12 cellular contexts compared by ENCODE assay signal in the genomic region with DNA sequence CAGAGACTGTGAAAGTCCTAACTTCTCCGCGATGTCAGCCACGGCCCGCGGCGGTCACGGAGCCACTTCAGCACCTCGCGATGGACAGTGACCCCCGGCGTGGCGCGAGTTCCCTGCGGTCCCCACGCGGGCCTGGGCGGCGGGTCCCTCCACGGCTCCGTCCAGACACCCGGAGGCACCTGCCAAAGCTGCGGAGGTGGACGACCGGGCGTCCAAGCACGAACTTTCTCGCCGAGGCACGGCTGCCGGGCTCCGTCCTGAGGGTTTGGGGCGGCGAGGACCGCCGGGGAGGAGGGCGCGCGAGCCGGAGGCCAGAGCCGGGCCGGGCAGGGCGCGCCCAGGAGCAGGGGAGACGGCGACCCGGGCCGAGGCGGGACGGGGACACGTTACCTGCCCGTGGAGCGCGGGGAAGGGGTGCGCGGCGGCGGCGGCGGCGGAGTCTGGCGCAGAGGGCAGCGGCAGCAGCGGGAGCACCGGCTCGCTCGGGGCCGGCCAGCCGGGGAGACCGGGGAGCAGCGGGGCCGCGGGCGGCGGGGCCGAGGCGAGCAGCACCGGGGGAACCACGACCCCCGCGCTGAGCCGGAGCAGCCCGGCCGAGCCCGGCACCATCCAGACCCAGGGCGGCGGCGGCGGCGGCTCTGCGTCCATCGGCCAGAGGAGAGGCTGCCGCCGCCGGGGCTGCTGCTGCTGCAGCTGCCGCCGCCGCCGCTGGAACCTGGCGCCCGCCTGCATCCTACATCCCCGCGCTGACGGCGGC. TPM values are rescaled to one million over a fixed set of nuclear protein-coding genes. Genes with fewer than 3 reads are reported as not detected.
DNase-seq lines count a peak whose midpoint lies in the region; ATAC-seq, FAIRE-seq and TF ChIP-seq lines count a peak whose summit lies in the region.
"Had no signal": no experiment of that assay in that cellular context is flagged by ENCODE, and none has a peak within 500 bp of the region (broad histone marks: within the 10 kb centered on the region; RNA-seq: fewer than 3 reads in every experiment).

No MANE protein-coding gene starts in this region.

- CTCF ChIA-PET in GM12878 (lab: Yijun Ruan, JAX): no interaction called here

- no peak overlapping the region for H4K8ac ChIP-seq in mesenchymal stem cell (ENCODE audit: low read length)

- TF ChIP-seq POLR2A in GM12878 (IDR thresholded peaks at IDR 0.05; ENCODE audit: low read depth, low read length): no peak

- H4K20me1 ChIP-seq in GM12878 (ENCODE audit: control insufficient read depth, insufficient read depth): no peaks in the 10 kb centered on the region

- H3K9me3 ChIP-seq in left ventricle myocardium inferior (replicated peaks) (no peaks in the 10 kb centered on the region), GM12878 (replicated peaks; ENCODE audit: control insufficient read depth, insufficient read depth, low read length) (no peaks in the 10 kb centered on the region; the same call in 1 of the 3 replicates), mesenchymal stem cell (ENCODE audit: control insufficient read depth, low read length) (no peaks in the 10 kb centered on the region)
- H3K9me3 ChIP-seq: adrenal gland had no signal

- H3K36me3 ChIP-seq in left ventricle myocardium inferior (no peaks in the 10 kb centered on the region), GM12878 (ENCODE audit: control insufficient read depth in 2 of 2, insufficient read depth in 2 of 2, low read length in 1 of 2) (no peaks in the 10 kb centered on the region), mesenchymal stem cell (ENCODE audit: control insufficient read depth in 1 of 2, insufficient read depth in 2 of 2, low read depth in 1 of 2, low read length in 2 of 2) (no peaks in the 10 kb centered on the region)
- H3K36me3 ChIP-seq: adrenal gland had no signal

- no peak overlapping the region for H3K18ac ChIP-seq in mesenchymal stem cell (ENCODE audit: low read depth in 1 of 2, low read length in 2 of 2)

- no peak overlapping the region for H2BK120ac ChIP-seq in mesenchymal stem cell (ENCODE audit: low read depth, low read length)

- H3K9me3 Mint-ChIP-seq in type B pancreatic cell: no peaks in the 10 kb centered on the region
- H3K9me3 Mint-ChIP-seq: activated CD8-positive, alpha-beta T cell treated with anti-CD3 and anti-CD28 coated beads for 36 hours; CD4-positive, alpha-beta T cell had no signal

- no peak overlapping the region for H2BK15ac ChIP-seq in mesenchymal stem cell (ENCODE audit: low read depth, poor library complexity, severe bottlenecking)

- no peak overlapping the region for H3K27ac ChIP-seq in left ventricle myocardium inferior (replicated peaks)
- H3K27ac ChIP-seq in GM12878 (ENCODE audit: control insufficient read depth, insufficient read depth): no peak overlapping the region
- H3K27ac ChIP-seq in mesenchymal stem cell (ENCODE audit: low read length, poor library complexity, severe bottlenecking): no peak overlapping the region

- H2BK12ac ChIP-seq in mesenchymal stem cell (ENCODE audit: low read length in 2 of 2): no peak overlapping the region

- no peaks in the 10 kb centered on the region for H3K36me3 Mint-ChIP-seq in type B pancreatic cell

- no peak overlapping the region for H3K4ac ChIP-seq in mesenchymal stem cell (ENCODE audit: low read depth in 1 of 2, low read length in 2 of 2)

- H3K4me3 ChIP-seq in left ventricle myocardium inferior (peak overlapping the region; percentile 14), GM12878 (no peak overlapping the region), mesenchymal stem cell (ENCODE audit: insufficient read depth in 1 of 2, low read depth in 1 of 2, low read length in 2 of 2) (peak overlapping the region in 1 of 2 experiments; percentile 31)

- DNase-seq in left ventricle myocardium inferior: no peak
- no peak for DNase-seq in cardiac septum (ENCODE audit: low spot score)
- DNase-seq in GM12878 (ENCODE audit: low read depth, low spot score): no peak
- no peak for DNase-seq in mesenchymal stem cell
- no peak for DNase-seq in type B pancreatic cell (ENCODE audit: extremely low spot score, unreplicated experiment)
- DNase-seq in NCI-H510A treated with DMSO at 0.1 percent for 48 hours (lab: John Stamatoyannopoulos, UW): no peak
- DNase-seq: CD4-positive, alpha-beta T cell had no signal

- POLR2A ChIA-PET in GM12878 (lab: Charles Lee): no interaction called here

- H3K27me3 Mint-ChIP-seq in type B pancreatic cell: peaks cover 48% of the 10 kb centered on the region

- RAD21 ChIA-PET in GM12878 (lab: Charles Lee; ENCODE audit: unreplicated experiment): no interaction called here

- no peaks in the 10 kb centered on the region for H3K79me1 ChIP-seq in mesenchymal stem cell (replicated peaks; ENCODE audit: low read length, poor library complexity, severe bottlenecking)

- H3K23ac ChIP-seq in mesenchymal stem cell (ENCODE audit: low read length in 2 of 2): no peak overlapping the region

- TF ChIP-seq CTCF in left ventricle myocardium inferior (IDR thresholded peaks at IDR 0.05; ENCODE audit: borderline replicate concordance) (no peak), GM12878 (IDR thresholded peaks at IDR 0.05 in 2 of 3, conservative IDR thresholded peaks at IDR 0.05 in 1 of 3; ENCODE audit: control insufficient read depth in 2 of 3, extremely low read depth in 1 of 3, insufficient read depth in 1 of 3, low read depth in 3 of 3, low read length in 3 of 3) (no peak), type B pancreatic cell (conservative IDR thresholded peaks at IDR 0.05) (no peak)

- H2AK5ac ChIP-seq in mesenchymal stem cell (ENCODE audit: low read length, severe bottlenecking): no peak overlapping the region

- H3K9ac ChIP-seq in GM12878 (ENCODE audit: control insufficient read depth, insufficient read depth, low read length) (no peak overlapping the region), mesenchymal stem cell (ENCODE audit: low read length) (no peak overlapping the region)

- no peak for ATAC-seq in GM12878
- no peak for ATAC-seq in GM18909 (IDR thresholded peaks at IDR 0.05; ENCODE audit: poor library complexity, unreplicated experiment)
- no peak for ATAC-seq in GM19395 (IDR thresholded peaks at IDR 0.05; ENCODE audit: unreplicated experiment)

- intact Hi-C loops in left ventricle myocardium inferior (cut with micrococcal nuclease) (no loop called here), cardiac septum (cut with DNase I) (no loop called here), GM12878 (cut with micrococcal nuclease; ENCODE audit: unreplicated experiment) (no loop called here)

- H4K91ac ChIP-seq in mesenchymal stem cell (ENCODE audit: low read length): no peak overlapping the region

- in situ Hi-C loops in GM12878 (cut with MboI): no loop called here

- no peak overlapping the region for H3K14ac ChIP-seq in mesenchymal stem cell (ENCODE audit: low read length in 2 of 2)

- SMC1A ChIA-PET in GM12878 (lab: Charles Lee; ENCODE audit: uncharacterized antibody, unreplicated experiment): no interaction called here

- H2AFZ ChIP-seq in GM12878 (ENCODE audit: control insufficient read depth, low read depth, low read length): no peak overlapping the region
- H2AFZ ChIP-seq in mesenchymal stem cell (ENCODE audit: low read depth, low read length): no peak overlapping the region

- TF ChIP-seq EP300 in GM12878 (IDR thresholded peaks at IDR 0.05; ENCODE audit: borderline replicate concordance in 1 of 2, control insufficient read depth in 1 of 2, low read depth in 2 of 2, low read length in 2 of 2): no peak

- WGBS in GM12878 (ENCODE audit: insufficient coverage, insufficient replicate concordance, low lambda C conversion rate, missing lambda C conversion rate): 68% methylated on average over 50 of the region's 104 CpGs
- 1% methylated on average over 60 of the region's 104 CpGs for WGBS in mesenchymal stem cell

- H3K4me2 ChIP-seq in GM12878 (ENCODE audit: control insufficient read depth, insufficient read depth) (no peak overlapping the region), mesenchymal stem cell (ENCODE audit: low read length, poor library complexity, severe bottlenecking) (peak overlapping the region; percentile 30)

- H3K79me2 ChIP-seq in GM12878 (ENCODE audit: control insufficient read depth, insufficient read depth, low read length): no peaks in the 10 kb centered on the region

- H3K27ac Mint-ChIP-seq in type B pancreatic cell: no peak overlapping the region
- H3K27ac Mint-ChIP-seq: activated CD8-positive, alpha-beta T cell treated with anti-CD3 and anti-CD28 coated beads for 36 hours; CD4-positive, alpha-beta T cell had no signal

- FAIRE-seq in GM12878 (lab: Jason Lieb, UNC): no peak
- FAIRE-seq: endometrium had no signal

- BruUV-seq in GM12878 (replicated peaks; lab: Mats Ljungman, UMichigan): no TSS peak

- H3K27me3 ChIP-seq in left ventricle myocardium inferior (ENCODE audit: low read depth) (peaks cover 99% of the 10 kb centered on the region), GM12878 (replicated peaks in 1 of 2; ENCODE audit: control insufficient read depth in 2 of 2, insufficient read depth in 2 of 2, low read length in 1 of 2) (peaks cover 0 to 5% of the 10 kb centered on the region in 2 experiments; a peak in 1 of 4 replicates), mesenchymal stem cell (ENCODE audit: control insufficient read depth in 1 of 2, insufficient read depth in 1 of 2, low read length in 2 of 2) (peaks cover 25 to 44% of the 10 kb centered on the region in 2 experiments)

- TF ChIP-seq RAD21 in GM12878 (IDR thresholded peaks at IDR 0.05; ENCODE audit: insufficient read depth, low read depth, low read length): no peak

- peak overlapping the region; percentile 87 for H3K4me3 Mint-ChIP-seq in type B pancreatic cell
- H3K4me3 Mint-ChIP-seq: activated CD8-positive, alpha-beta T cell treated with anti-CD3 and anti-CD28 coated beads for 36 hours had no signal

- H3K4me1 ChIP-seq in left ventricle myocardium inferior: peaks cover 14% of the 10 kb centered on the region
- no peaks in the 10 kb centered on the region for H3K4me1 ChIP-seq in GM12878 (ENCODE audit: control insufficient read depth, insufficient read depth, low read length)
- H3K4me1 ChIP-seq in mesenchymal stem cell (ENCODE audit: control insufficient read depth, insufficient read depth, low read depth, low read length): peaks cover 14% of the 10 kb centered on the region

- no peak overlapping the region for H2BK5ac ChIP-seq in mesenchymal stem cell (ENCODE audit: low read depth, low read length, poor library complexity, severe bottlenecking)

- H3K4me1 Mint-ChIP-seq in type B pancreatic cell (ENCODE audit: unreplicated experiment): peaks cover 17% of the 10 kb centered on the region

RNA-seq across cellular contexts. Expression of a gene that starts 0.4 kb away (rescaled TPM):
- total RNA-seq in left ventricle myocardium inferior: not detected
- total RNA-seq in cardiac septum: not detected
- total RNA-seq in GM12878 (2013; cell fraction: nucleolus; rRNA removed): not detected in 2 replicates
- total RNA-seq in GM12878 (2014; rRNA removed): 0.05 TPM in 1 of 2 replicates, not detected in the other
- not detected in 2 replicates for total RNA-seq in GM12878 (2014; rRNA removed; fragmentation: Illumina TruSeq; extraction: Trizol)
- not detected in 2 replicates for total RNA-seq in GM12878 (2021)
- not detected for polyA plus RNA-seq in GM12878 (2011; ENCODE audit: low read depth)
- polyA plus RNA-seq in GM12878 (2011; rRNA removed): not detected in 2 replicates
- polyA plus RNA-seq in GM12878 (2011; cell fraction: cytosol; rRNA removed): not detected in 2 replicates
- not detected in 2 replicates for polyA plus RNA-seq in GM12878 (2011; cell fraction: nucleus; rRNA removed)
- polyA plus RNA-seq in GM12878 (2012): not detected in 2 replicates
- not detected in 2 replicates for polyA plus RNA-seq in GM12878 (2014; fragmentation: Illumina TruSeq; extraction: Trizol)
- not detected for polyA plus RNA-seq in GM12878 (2014; fragmentation: Nextera tagmentation; extraction: Ambion mirVana)
- not detected in 2 replicates for polyA plus RNA-seq in GM12878 (2014; rRNA removed)
- polyA plus RNA-seq in GM12878 (2016; fragmentation: Nextera tagmentation; extraction: Ambion mirVana): not detected
- polyA minus RNA-seq in GM12878 (2011; rRNA and poly(A)+ RNA removed): not detected in 2 replicates
- not detected in 2 replicates for polyA minus RNA-seq in GM12878 (2011; cell fraction: cytosol; rRNA and poly(A)+ RNA removed)
- not detected in 2 replicates for polyA minus RNA-seq in GM12878 (2011; cell fraction: nucleus; rRNA and poly(A)+ RNA removed)
- not detected for polyA plus RNA-seq in mesenchymal stem cell (2013, experiment 1 of 2)
- not detected for polyA plus RNA-seq in mesenchymal stem cell (2013, experiment 2 of 2)
- total RNA-seq in type B pancreatic cell (ENCODE audit: low replicate concordance): 2.7 and 4.2 TPM in 2 replicates
- total RNA-seq: activated CD8-positive, alpha-beta T cell treated with anti-CD3 and anti-CD28 coated beads for 36 hours had no signal
